ENCODE assay signal across 8 cellular contexts in genomic region chr14:63470877-63471565, GRCh38.
DNase-seq lines count a peak whose midpoint lies in the region; ATAC-seq and TF ChIP-seq lines count a peak whose summit lies in the region.

No MANE protein-coding gene starts in this region.

- no peaks in the 10 kb centered on the region for H3K27me3 Mint-ChIP-seq in chondrocyte (ENCODE audit: low read depth)

- in situ Hi-C loops in gastrocnemius medialis (cut with MboI; ENCODE audit: low sequenced_read_pairs in 4 of 4), result no loop called here

- intact Hi-C loops in gastrocnemius medialis (cut with DNase I; ENCODE audit: low total_unique reads), result loop anchor here (5.0 kb wide), 1 partner anchor 34 kb away; no protein-coding TSS in a partner anchor
- intact Hi-C loops in adrenal gland (cut with DNase I), result no loop called here

- peaks cover 53% of the 10 kb centered on the region for H3K4me1 Mint-ChIP-seq in chondrocyte (ENCODE audit: low read depth)

- H3K4me3 ChIP-seq in gastrocnemius medialis, result no peak overlapping the region
- no peak overlapping the region for H3K4me3 ChIP-seq in adrenal gland

- DNase-seq in DMS 273 (lab: John Stamatoyannopoulos, UW; ENCODE audit: unreplicated experiment) (peak; percentile 15), DMS 273 treated with DMSO at 0.1 percent for 48 hours (lab: John Stamatoyannopoulos, UW) (no peak), HCEC 1CT (peak; percentile 91), M059J (ENCODE audit: low read depth) (peak; percentile 79), chondrocyte (ENCODE audit: low spot score) (no peak), gastrocnemius medialis (no peak), NCI-H1436 (lab: John Stamatoyannopoulos, UW) (no peak), adrenal gland (no peak)

- ATAC-seq in gastrocnemius medialis, result peak; percentile 79 to 90

- TF ChIP-seq CTCF in chondrocyte (IDR thresholded peaks at IDR 0.05) (no peak), gastrocnemius medialis (IDR thresholded peaks at IDR 0.05 in 4 of 5, conservative IDR thresholded peaks at IDR 0.05 in 1 of 5) (no peak), adrenal gland (IDR thresholded peaks at IDR 0.05) (no peak)

- H3K27ac Mint-ChIP-seq in chondrocyte (ENCODE audit: unreplicated experiment), result peak overlapping the region; percentile 86

- WGBS in adrenal gland, 4 donors, result 68 to 74% (median 72%) methylated on average over 3 of the region's 3 CpGs

- no peak overlapping the region for H3K4me3 Mint-ChIP-seq in chondrocyte (ENCODE audit: unreplicated experiment)

- H3K27me3 ChIP-seq in gastrocnemius medialis (no peaks in the 10 kb centered on the region), adrenal gland (no peaks in the 10 kb centered on the region)

- H3K9me3 ChIP-seq in gastrocnemius medialis (no peaks in the 10 kb centered on the region), adrenal gland (replicated peaks in 1 of 3) (no peaks in the 10 kb centered on the region)

- peaks cover 43 to 54% of the 10 kb centered on the region in 2 donors for H3K4me1 ChIP-seq in gastrocnemius medialis
- H3K4me1 ChIP-seq in adrenal gland (replicated peaks in 1 of 2), result peaks cover 4 to 54% of the 10 kb centered on the region in 2 donors

- no peaks in the 10 kb centered on the region for H3K36me3 Mint-ChIP-seq in chondrocyte (ENCODE audit: low read depth)

- TF ChIP-seq POLR2A in gastrocnemius medialis (IDR thresholded peaks at IDR 0.05), result no peak
- no peak for TF ChIP-seq POLR2A in adrenal gland (IDR thresholded peaks at IDR 0.05)

- H3K27ac ChIP-seq in gastrocnemius medialis (peak overlapping the region in 1 of 4 donors; percentile 41), adrenal gland (no peak overlapping the region)

- no peaks in the 10 kb centered on the region for H3K9me3 Mint-ChIP-seq in chondrocyte (ENCODE audit: low read depth)

- H3K36me3 ChIP-seq in gastrocnemius medialis, result no peaks in the 10 kb centered on the region
- H3K36me3 ChIP-seq in adrenal gland (replicated peaks in 1 of 2), result no peaks in the 10 kb centered on the region

Comparison
In these comparisons a context has a peak if more than half of its experiments do, and no peak if none do; other contexts are left out.
1. DNase-seq: peak in DMS 273 (single experiment), HCEC 1CT (single experiment) and M059J (single experiment); none in DMS 273 treated with DMSO at 0.1 percent for 48 hours (single experiment), chondrocyte (single experiment), gastrocnemius medialis (0 of 2), NCI-H1436 (single experiment) and adrenal gland (0 of 7).